8 cellular contexts compared by ENCODE assay signal in the genomic region with DNA sequence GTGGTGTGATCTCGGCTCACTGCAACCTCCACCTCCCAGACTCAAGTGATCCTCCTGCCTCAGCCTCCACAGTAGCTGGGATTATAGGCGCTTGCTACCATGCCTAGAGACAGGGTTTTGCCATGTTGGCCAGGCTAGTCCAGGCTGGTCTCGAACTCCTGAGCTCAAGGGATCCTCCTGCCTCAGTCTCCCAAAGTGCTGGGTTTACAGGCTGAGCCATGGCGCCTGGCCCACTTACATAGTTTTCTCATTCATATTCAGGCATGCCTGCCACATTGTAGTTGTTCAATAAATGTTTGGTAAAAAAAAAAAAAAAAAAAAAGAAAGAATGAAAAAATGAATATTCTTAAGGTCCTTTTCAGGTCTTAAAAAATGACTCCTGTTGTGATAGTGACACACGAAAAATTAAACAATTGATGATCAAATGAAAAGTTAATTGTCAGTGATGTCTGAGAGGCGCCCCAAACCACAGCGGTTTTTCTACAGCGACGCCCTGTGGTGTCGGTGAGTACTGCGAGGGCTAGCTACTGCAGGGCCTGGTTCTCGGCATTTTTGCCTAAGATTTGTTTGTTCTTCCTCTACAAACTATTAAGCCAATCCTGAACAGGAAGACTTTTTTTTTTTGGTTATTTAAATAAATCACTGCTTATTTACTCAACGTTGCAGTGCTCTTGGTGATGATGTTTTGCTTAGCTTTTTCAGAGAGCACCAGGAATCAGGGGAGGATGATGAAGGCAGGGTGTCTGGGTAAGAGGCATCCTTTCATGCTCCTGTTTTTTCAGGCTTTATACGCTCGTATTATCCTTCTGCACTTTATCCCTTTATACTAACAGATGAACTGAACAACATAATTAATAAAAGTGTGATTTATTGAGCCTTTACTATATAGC.
DNase-seq lines count a peak whose midpoint lies in the region; ATAC-seq and TF ChIP-seq lines count a peak whose summit lies in the region.

No MANE protein-coding gene starts in this region.

- peak; percentile 97 for TF ChIP-seq CTCF in C4-2B (conservative IDR thresholded peaks at IDR 0.05)
- TF ChIP-seq CTCF in epithelial cell of proximal tubule (conservative IDR thresholded peaks at IDR 0.05; ENCODE audit: low read depth, low read length) = peak; percentile 95
- peak; percentile 87 to 95 (median 92) for TF ChIP-seq CTCF in nephron (IDR thresholded peaks at IDR 0.05; ENCODE audit: unreplicated experiment in 3 of 3)

- H3K4me1 Mint-ChIP-seq in nephron = peaks cover 28% of the 10 kb centered on the region

- ATAC-seq in GM18517 (IDR thresholded peaks at IDR 0.05; ENCODE audit: unreplicated experiment) (peak; percentile 69), HG03342 (IDR thresholded peaks at IDR 0.05; ENCODE audit: unreplicated experiment) (peak; percentile 91), GM21423 (IDR thresholded peaks at IDR 0.05; ENCODE audit: unreplicated experiment) (no peak)

- peaks cover 7% of the 10 kb centered on the region for H3K9me3 Mint-ChIP-seq in nephron

- H3K27ac ChIP-seq in C4-2B = no peak overlapping the region

- no peaks in the 10 kb centered on the region for H3K27me3 Mint-ChIP-seq in nephron (ENCODE audit: low read depth)

- H3K27ac Mint-ChIP-seq in nephron = no peak overlapping the region

- H3K4me3 Mint-ChIP-seq in nephron = no peak overlapping the region

- H3K36me3 Mint-ChIP-seq in nephron (ENCODE audit: low read depth) = no peaks in the 10 kb centered on the region

- H3K4me3 ChIP-seq in epithelial cell of proximal tubule (ENCODE audit: low read depth, low read length) = no peak overlapping the region

- DNase-seq in SW480 (ENCODE audit: low spot score) (peak; percentile 21), epithelial cell of proximal tubule (ENCODE audit: low read depth) (no peak)
- no peak for DNase-seq in effector CD8-positive, alpha-beta T cell (lab: John Stamatoyannopoulos, UW)
